ENCODE assay signal across 1 cellular context in the genomic region with DNA sequence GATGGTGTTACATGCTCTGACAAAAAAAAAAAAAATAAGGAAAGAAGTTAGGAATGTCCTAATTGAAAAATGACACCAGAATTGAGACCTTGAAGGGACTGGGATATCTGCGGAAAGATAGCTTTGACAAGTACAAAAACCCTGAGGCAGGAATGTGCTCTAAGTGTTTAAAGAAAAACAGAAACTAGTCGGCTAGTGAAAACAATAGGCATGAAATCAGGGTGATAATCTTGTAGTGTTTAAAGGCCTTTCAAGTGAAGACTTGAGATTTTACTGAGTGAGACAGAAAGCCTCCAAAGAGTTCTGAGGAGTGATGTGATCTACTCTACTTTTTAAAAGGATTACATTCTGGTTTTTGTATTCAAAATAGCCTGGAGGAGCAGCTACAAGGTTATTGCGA.
A peak's percentile ranks its signal among the peaks of the same experiment; 100 is the strongest.
TF ChIP-seq lines count a peak whose summit lies in the region.

No MANE protein-coding gene starts in this region.

TF ChIP-seq in HepG2, 621 proteins besides CTCF, POLR2A, EP300 and RAD21:
- peak; percentile 39; the same call in 1 of the 2 replicates for TF ChIP-seq SIX4 (CRISPR knock-in tag; IDR thresholded peaks at IDR 0.05)
- no peak for TF ChIP-seq ZNF557 (CRISPR knock-in tag; IDR thresholded peaks at IDR 0.05)
TF ChIP-seq in HepG2: peak in this region for 1.
